Comparison of ENCODE assay signal across 1 cellular context in the genomic region with DNA sequence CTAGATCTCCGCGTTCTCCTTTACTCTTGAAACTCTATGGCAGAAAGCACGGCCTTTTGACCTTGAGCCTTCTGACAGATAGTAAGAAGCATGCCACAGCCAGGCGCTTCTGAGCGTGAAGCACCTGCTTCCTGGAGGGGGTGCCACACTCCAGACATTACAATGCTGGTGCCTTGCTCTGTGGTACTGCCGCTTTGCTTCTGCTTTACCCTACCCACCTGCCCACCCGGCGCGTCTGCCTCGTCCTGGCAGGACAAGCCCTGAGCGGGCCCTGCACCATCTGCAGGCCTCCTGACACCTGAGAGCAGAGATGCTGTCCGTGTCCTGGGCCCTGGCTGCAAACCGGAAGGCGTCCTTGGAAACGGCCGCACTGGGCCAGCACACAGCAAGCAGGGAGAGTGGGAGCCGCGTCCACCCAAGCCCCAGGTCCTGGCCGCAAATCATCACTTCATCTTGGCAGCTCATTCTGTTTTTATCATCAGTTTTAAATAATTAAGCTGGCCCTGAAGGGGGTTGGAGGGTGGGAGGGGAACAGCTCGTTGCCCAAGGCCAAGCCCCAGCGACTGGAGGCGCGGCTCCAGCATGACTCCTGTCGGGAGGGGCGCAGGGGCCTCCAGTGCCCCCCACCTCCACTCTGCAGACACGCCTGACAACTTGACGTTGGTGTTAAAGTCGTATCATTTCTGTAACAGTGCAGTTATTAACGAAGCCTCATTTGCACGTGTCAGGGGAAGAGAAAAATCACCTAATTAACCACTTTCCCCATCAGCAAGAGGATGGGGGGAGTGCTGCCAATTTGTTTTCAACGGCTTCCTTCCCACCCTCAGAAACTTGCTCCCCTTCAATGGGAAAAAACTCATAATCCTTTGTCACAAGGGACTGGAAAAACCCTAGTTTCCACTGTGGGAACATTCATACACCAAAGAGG.
TF ChIP-seq lines count a peak whose summit lies in the region.

No MANE protein-coding gene starts in this region.

TF ChIP-seq in IMR-90, 13 proteins besides CTCF, POLR2A, EP300 and RAD21 (continued from another document):
- TF ChIP-seq, protein P1, sequence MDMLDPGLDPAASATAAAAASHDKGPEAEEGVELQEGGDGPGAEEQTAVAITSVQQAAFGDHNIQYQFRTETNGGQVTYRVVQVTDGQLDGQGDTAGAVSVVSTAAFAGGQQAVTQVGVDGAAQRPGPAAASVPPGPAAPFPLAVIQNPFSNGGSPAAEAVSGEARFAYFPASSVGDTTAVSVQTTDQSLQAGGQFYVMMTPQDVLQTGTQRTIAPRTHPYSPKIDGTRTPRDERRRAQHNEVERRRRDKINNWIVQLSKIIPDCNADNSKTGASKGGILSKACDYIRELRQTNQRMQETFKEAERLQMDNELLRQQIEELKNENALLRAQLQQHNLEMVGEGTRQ (IDR thresholded peaks at IDR 0.05; ENCODE audit: low read depth, low read length): no peak
- TF ChIP-seq BHLHE40 (IDR thresholded peaks at IDR 0.05; ENCODE audit: low read depth, low read length) (no peak), MXI1 (IDR thresholded peaks at IDR 0.05; ENCODE audit: borderline replicate concordance, low read depth, low read length) (no peak), RFX5 (IDR thresholded peaks at IDR 0.05; ENCODE audit: low read depth, low read length) (no peak), CHD1 (IDR thresholded peaks at IDR 0.05; ENCODE audit: low read depth, low read length) (no peak)
- TF ChIP-seq, protein P2, sequence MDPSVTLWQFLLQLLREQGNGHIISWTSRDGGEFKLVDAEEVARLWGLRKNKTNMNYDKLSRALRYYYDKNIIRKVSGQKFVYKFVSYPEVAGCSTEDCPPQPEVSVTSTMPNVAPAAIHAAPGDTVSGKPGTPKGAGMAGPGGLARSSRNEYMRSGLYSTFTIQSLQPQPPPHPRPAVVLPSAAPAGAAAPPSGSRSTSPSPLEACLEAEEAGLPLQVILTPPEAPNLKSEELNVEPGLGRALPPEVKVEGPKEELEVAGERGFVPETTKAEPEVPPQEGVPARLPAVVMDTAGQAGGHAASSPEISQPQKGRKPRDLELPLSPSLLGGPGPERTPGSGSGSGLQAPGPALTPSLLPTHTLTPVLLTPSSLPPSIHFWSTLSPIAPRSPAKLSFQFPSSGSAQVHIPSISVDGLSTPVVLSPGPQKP (IDR thresholded peaks at IDR 0.05; ENCODE audit: borderline replicate concordance, low read depth, low read length): no peak
